In the genomic region with DNA sequence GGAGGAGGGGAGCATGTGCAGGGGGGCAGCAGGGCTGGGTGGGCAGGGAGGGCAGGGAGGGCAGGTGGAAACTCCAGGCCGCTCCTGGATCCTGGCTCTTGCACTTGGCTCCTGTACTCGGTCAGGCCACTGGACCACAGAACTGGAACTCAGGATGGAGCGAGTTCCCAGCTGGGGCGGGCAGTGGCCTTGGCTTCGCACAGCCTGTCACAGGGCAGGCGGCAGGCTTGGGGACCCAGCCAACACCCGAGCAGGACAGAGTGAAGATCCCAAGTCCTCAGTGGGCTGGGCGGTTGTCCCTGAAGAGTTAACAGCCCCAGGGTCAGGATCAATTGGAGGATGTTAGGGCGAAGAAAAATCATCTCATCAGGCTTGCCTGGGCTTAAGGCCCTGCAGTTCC, we compare ENCODE assay signal across 3 cellular contexts.
TF ChIP-seq lines count a peak whose summit lies in the region.

No MANE protein-coding gene starts in this region.

TF ChIP-seq in IMR-90, 13 proteins besides CTCF, POLR2A, EP300 and RAD21:
- no peak for TF ChIP-seq MXI1 (IDR thresholded peaks at IDR 0.05; ENCODE audit: borderline replicate concordance, low read depth, low read length)
- TF ChIP-seq BHLHE40 (IDR thresholded peaks at IDR 0.05; ENCODE audit: low read depth, low read length) = no peak
- no peak for TF ChIP-seq MAFK (IDR thresholded peaks at IDR 0.05; ENCODE audit: low read depth, low read length)
- TF ChIP-seq FOS (IDR thresholded peaks at IDR 0.05; ENCODE audit: low read depth, low read length) = no peak
- TF ChIP-seq CHD1 (IDR thresholded peaks at IDR 0.05; ENCODE audit: low read depth, low read length) = no peak

TF ChIP-seq in H1, 55 proteins besides CTCF, POLR2A, EP300 and RAD21:
- TF ChIP-seq ASH2L (IDR thresholded peaks at IDR 0.05; ENCODE audit: low read length) = no peak
- no peak for TF ChIP-seq TBP (IDR thresholded peaks at IDR 0.05; ENCODE audit: low read depth, low read length)
- TF ChIP-seq KDM4A (IDR thresholded peaks at IDR 0.05; ENCODE audit: low read depth, low read length, severe bottlenecking) = no peak
- TF ChIP-seq TAF1 (IDR thresholded peaks at IDR 0.05; ENCODE audit: low read depth, low read length) = no peak

TF ChIP-seq in HEK293T, 16 proteins besides CTCF, POLR2A, EP300 and RAD21:
- no peak for TF ChIP-seq ZNF384 (IDR thresholded peaks at IDR 0.05)
- TF ChIP-seq TARDBP (IDR thresholded peaks at IDR 0.05) = no peak
- no peak for TF ChIP-seq ARNT (IDR thresholded peaks at IDR 0.05)
- TF ChIP-seq, protein P1, sequence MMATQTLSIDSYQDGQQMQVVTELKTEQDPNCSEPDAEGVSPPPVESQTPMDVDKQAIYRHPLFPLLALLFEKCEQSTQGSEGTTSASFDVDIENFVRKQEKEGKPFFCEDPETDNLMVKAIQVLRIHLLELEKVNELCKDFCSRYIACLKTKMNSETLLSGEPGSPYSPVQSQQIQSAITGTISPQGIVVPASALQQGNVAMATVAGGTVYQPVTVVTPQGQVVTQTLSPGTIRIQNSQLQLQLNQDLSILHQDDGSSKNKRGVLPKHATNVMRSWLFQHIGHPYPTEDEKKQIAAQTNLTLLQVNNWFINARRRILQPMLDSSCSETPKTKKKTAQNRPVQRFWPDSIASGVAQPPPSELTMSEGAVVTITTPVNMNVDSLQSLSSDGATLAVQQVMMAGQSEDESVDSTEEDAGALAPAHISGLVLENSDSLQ (IDR thresholded peaks at IDR 0.05) = no peak
- TF ChIP-seq HDGF (IDR thresholded peaks at IDR 0.05; ENCODE audit: borderline replicate concordance) = no peak
- TF ChIP-seq FOXA1 (IDR thresholded peaks at IDR 0.05) = no peak
- no peak for TF ChIP-seq CTBP1 (IDR thresholded peaks at IDR 0.05; ENCODE audit: borderline replicate concordance)
